12 cellular contexts compared by ENCODE assay signal in the genomic region with DNA sequence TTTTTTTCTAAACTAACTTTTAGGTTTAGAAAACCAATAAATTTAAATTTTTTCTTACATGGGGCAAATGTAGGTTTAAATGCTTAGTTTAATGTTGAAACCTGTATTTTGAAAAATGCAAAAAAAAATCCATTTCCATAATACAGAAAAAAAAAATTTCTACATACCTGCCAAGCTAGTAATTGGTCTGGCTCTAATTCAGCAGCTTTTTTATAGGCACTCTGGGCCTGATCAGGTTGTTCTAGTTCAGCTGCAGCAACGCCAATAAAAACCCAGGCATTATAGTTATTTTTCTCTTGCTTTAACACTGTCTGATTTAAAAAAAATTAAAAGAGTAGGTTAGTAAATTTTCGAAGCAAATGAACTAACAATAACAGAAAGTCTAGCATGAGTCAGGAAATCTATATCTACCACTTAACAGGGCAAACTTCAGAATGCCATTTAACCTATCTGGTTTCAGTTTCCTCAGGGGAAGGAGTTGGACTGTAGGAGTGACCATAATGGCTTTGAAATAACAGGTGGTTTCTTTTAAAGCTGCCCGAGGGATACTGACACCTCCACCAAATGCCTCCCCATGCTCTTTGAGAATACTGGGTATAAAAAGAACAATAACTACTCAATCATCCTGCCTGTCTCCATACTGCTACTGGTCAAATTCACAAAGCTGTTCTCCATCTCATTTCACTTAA. TPM values are rescaled to one million over a fixed set of nuclear protein-coding genes. Genes with fewer than 3 reads are reported as not detected.
DNase-seq lines count a peak whose midpoint lies in the region; ATAC-seq and TF ChIP-seq lines count a peak whose summit lies in the region.
"Had no signal": no experiment of that assay in that cellular context is flagged by ENCODE, and none has a peak within 500 bp of the region (broad histone marks: within the 10 kb centered on the region; RNA-seq: fewer than 3 reads in every experiment).

No MANE protein-coding gene starts in this region.

- no peaks in the 10 kb centered on the region for H3K27me3 ChIP-seq in skeletal muscle tissue (ENCODE audit: control insufficient read depth in 3 of 3, insufficient read depth in 3 of 3, low read length in 3 of 3)
- H3K27me3 ChIP-seq: breast epithelium had no signal

- H3K4me3 ChIP-seq in choroid plexus epithelial cell (ENCODE audit: low read depth, low read length) (no peak overlapping the region), skeletal muscle tissue (ENCODE audit: low read length in 3 of 3) (no peak overlapping the region)
- H3K4me3 ChIP-seq: breast epithelium had no signal

- H3K4me1 ChIP-seq in skeletal muscle tissue (ENCODE audit: control insufficient read depth in 3 of 3, insufficient read depth in 3 of 3, low read length in 3 of 3), result peaks cover 5 to 18% (median 13%) of the 10 kb centered on the region in 3 donors
- H3K4me1 ChIP-seq: breast epithelium had no signal

- H3K27ac ChIP-seq in skeletal muscle tissue (ENCODE audit: low read depth, low read length), result peak overlapping the region; percentile 19
- H3K27ac ChIP-seq: breast epithelium had no signal

- H3K9me3 ChIP-seq in skeletal muscle tissue (ENCODE audit: control insufficient read depth in 3 of 3, low read length in 3 of 3), result no peaks in the 10 kb centered on the region
- H3K9me3 ChIP-seq: breast epithelium had no signal

- H3K36me3 Mint-ChIP-seq in activated naive CD4-positive, alpha-beta T cell treated with anti-CD3 and anti-CD28 coated beads, Interleukin-2, amount 50 U/mL, for 72 hours, result peaks cover 6 to 18% of the 10 kb centered on the region in 2 donors

- peak; percentile 30 to 47 for ATAC-seq in activated naive CD4-positive, alpha-beta T cell treated with anti-CD3 and anti-CD28 coated beads, Interleukin-2, amount 50 U/mL, for 72 hours
- ATAC-seq in GM21786 (IDR thresholded peaks at IDR 0.05; ENCODE audit: unreplicated experiment), result no peak
- ATAC-seq: HCT116; stimulated activated naive B cell treated with anti-CD40 and anti-IgM and Interleukin-4, amounts not matched to agents 10 μg/mL and 1 μg/mL and 100 μg/mL, for 72 hours had no signal

- no peak for DNase-seq in activated naive CD4-positive, alpha-beta T cell treated with anti-CD3 and anti-CD28 coated beads, Interleukin-2, amount 50 U/mL, for 72 hours (ENCODE audit: low spot score in 2 of 2)
- no peak for DNase-seq in activated naive CD4-positive, alpha-beta T cell treated with anti-CD3 and anti-CD28 coated beads, Interleukin-2, amount 50 U/mL, for 16 hours
- DNase-seq in NCI-H2107 (lab: John Stamatoyannopoulos, UW), result peak; percentile 4
- DNase-seq in choroid plexus epithelial cell (ENCODE audit: low read depth), result peak; percentile 17
- DNase-seq in EL, result no peak
- DNase-seq in nucleus accumbens (lab: John Stamatoyannopoulos, UW), result no peak
- DNase-seq: nephron progenitor cell; stimulated activated naive B cell treated with anti-CD40 and anti-IgM and Interleukin-4, amounts not matched to agents 10 μg/mL and 1 μg/mL and 100 μg/mL, for 72 hours had no signal

- no peak overlapping the region for H3K27ac Mint-ChIP-seq in activated naive CD4-positive, alpha-beta T cell treated with anti-CD3 and anti-CD28 coated beads, Interleukin-2, amount 50 U/mL, for 72 hours
- H3K27ac Mint-ChIP-seq: stimulated activated naive B cell treated with anti-CD40 and anti-IgM and Interleukin-4, amounts not matched to agents 10 μg/mL and 1 μg/mL and 100 μg/mL, for 72 hours had no signal

- H3K9ac ChIP-seq in skeletal muscle tissue (ENCODE audit: low read depth in 1 of 3, low read length in 3 of 3), result peak overlapping the region in 2 of 3 donors; percentile 0 to 23

- H3K36me3 ChIP-seq in skeletal muscle tissue (ENCODE audit: control insufficient read depth in 3 of 3, insufficient read depth in 3 of 3, low read length in 3 of 3), result peaks cover 4 to 34% (median 29%) of the 10 kb centered on the region in 3 donors
- H3K36me3 ChIP-seq: breast epithelium had no signal

- TF ChIP-seq CTCF in choroid plexus epithelial cell (conservative IDR thresholded peaks at IDR 0.05; ENCODE audit: low read depth, low read length), result no peak

- no peaks in the 10 kb centered on the region for H3K9me3 Mint-ChIP-seq in activated naive CD4-positive, alpha-beta T cell treated with anti-CD3 and anti-CD28 coated beads, Interleukin-2, amount 50 U/mL, for 72 hours
- H3K9me3 Mint-ChIP-seq: nephron progenitor cell; stimulated activated naive B cell treated with anti-CD40 and anti-IgM and Interleukin-4, amounts not matched to agents 10 μg/mL and 1 μg/mL and 100 μg/mL, for 72 hours had no signal

RNA-seq across cellular contexts. Expression of gene SKIC3, which starts 11.6 kb away (rescaled TPM):
- 100 to 1,000 TPM in 1 of 2 donors, 10 to 100 TPM in 1; 70.7 to 109 TPM for total RNA-seq in activated naive CD4-positive, alpha-beta T cell treated with anti-CD3 and anti-CD28 coated beads, Interleukin-2, amount 50 U/mL, for 72 hours
- 86.1 TPM for total RNA-seq in skeletal muscle tissue

RNA-seq across cellular contexts. Expression of gene ARSK, which starts 11.7 kb away (rescaled TPM):
- total RNA-seq in activated naive CD4-positive, alpha-beta T cell treated with anti-CD3 and anti-CD28 coated beads, Interleukin-2, amount 50 U/mL, for 72 hours, result 1 to 10 TPM; 6.0 to 8.7 TPM
- total RNA-seq in skeletal muscle tissue, result 6.3 TPM

Comparison
In these comparisons a context has a peak if more than half of its experiments do, and no peak if none do; other contexts are left out.
1. DNase-seq: peak in NCI-H2107 (single experiment) and choroid plexus epithelial cell (single experiment); none in activated naive CD4-positive, alpha-beta T cell treated with anti-CD3 and anti-CD28 coated beads, Interleukin-2, amount 50 U/mL, for 72 hours (0 of 2), activated naive CD4-positive, alpha-beta T cell treated with anti-CD3 and anti-CD28 coated beads, Interleukin-2, amount 50 U/mL, for 16 hours (single experiment), EL (single experiment) and nucleus accumbens (0 of 56).